In the genomic region with DNA sequence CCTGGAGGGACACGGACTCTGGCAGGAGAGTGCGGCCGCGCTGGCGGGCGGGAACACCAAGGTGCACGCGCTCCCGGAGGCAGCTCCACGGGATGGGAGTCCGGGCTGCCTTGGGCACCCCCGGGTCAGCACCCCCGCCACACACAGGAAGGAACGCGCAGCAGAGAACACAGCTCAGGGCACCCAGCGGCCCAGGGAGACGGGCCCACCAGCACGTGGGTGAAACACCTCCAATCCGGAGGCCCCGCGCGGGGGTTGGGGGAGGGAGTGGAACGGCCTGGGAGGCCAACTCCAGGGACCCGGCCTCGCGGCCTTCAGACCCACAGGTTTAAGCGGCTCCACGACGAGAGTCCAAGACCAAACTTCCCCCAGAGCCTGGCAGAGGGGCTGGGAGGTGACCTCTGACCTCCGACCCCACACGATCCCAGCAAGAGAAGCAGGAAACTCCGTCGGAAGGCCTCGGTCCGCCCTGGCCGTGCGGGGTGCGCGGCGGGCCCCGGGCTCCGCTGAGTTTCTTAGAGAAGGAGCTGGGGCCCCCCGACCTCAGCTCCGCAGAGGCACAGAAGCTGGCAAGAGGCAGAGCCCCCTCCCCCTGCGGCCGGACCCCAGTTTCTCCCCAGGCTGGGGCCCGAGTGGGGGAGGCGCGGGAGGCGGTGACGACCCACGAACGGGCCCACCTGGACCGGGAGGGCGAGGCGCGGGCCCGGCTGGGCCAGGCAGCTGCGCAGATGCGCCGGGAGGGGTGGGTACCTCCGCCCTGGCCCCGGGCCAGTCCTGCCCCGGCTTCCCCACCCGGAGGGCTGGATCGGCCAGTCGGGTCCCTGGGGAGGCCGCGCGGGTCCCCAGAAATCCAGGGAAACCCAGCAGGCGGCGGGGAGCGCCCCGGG, we compare ENCODE assay signal across 8 cellular contexts. TPM values are rescaled to one million over a fixed set of nuclear protein-coding genes. Genes with fewer than 3 reads are reported as not detected.
A peak's percentile ranks its signal among the peaks of the same experiment; 100 is the strongest.
DNase-seq lines count a peak whose midpoint lies in the region; ATAC-seq and TF ChIP-seq lines count a peak whose summit lies in the region.

No MANE protein-coding gene starts in this region.

- no peaks in the 10 kb centered on the region for H3K27me3 Mint-ChIP-seq in activated T-cell treated with anti-CD3 and anti-CD28 coated beads, Interleukin-2, amount 50 U/mL, for 72 hours (ENCODE audit: low read depth)

- peaks cover 12% of the 10 kb centered on the region for H3K4me1 Mint-ChIP-seq in activated T-cell treated with anti-CD3 and anti-CD28 coated beads, Interleukin-2, amount 50 U/mL, for 72 hours (ENCODE audit: low read depth)

- WGBS in testis, 2 donors, result 8 to 31% methylated on average over 11 to 69 of the region's 74 CpGs

- TF ChIP-seq POLR2A in NB4 (IDR thresholded peaks at IDR 0.05; ENCODE audit: extremely low read depth, insufficient read length) (peak; percentile 17), testis (IDR thresholded peaks at IDR 0.05) (no peak)

- no peaks in the 10 kb centered on the region for H3K36me3 Mint-ChIP-seq in activated T-cell treated with anti-CD3 and anti-CD28 coated beads, Interleukin-2, amount 50 U/mL, for 72 hours (ENCODE audit: insufficient read depth in 2 of 2)

- H3K36me3 ChIP-seq in testis (ENCODE audit: low read depth, missing control alignments), result no peaks in the 10 kb centered on the region

- H3K9me3 ChIP-seq in testis, result no peaks in the 10 kb centered on the region

- DNase-seq in C1 segment of cervical spinal cord (lab: John Stamatoyannopoulos, UW) (peak in 8 of 14 donors; percentile 22 to 67 (median 40)), NB4 (ENCODE audit: low read depth) (peak; percentile 78), myocyte (ENCODE audit: low read depth) (peak; percentile 49), testis (peak; percentile 77), NCI-H1092 (lab: John Stamatoyannopoulos, UW) (no peak), NCI-H446 treated with DMSO at 0.1 percent for 48 hours (lab: John Stamatoyannopoulos, UW) (no peak)
- DNase-seq in activated T-cell treated with anti-CD3 and anti-CD28 coated beads, Interleukin-2, amount 50 U/mL, for 72 hours, result peak; percentile 73

- peaks cover 54% of the 10 kb centered on the region for H3K4me1 ChIP-seq in testis

- H3K27ac Mint-ChIP-seq in activated T-cell treated with anti-CD3 and anti-CD28 coated beads, Interleukin-2, amount 50 U/mL, for 72 hours, result no peak overlapping the region

- H3K9me3 Mint-ChIP-seq in activated T-cell treated with anti-CD3 and anti-CD28 coated beads, Interleukin-2, amount 50 U/mL, for 72 hours, result no peaks in the 10 kb centered on the region

- H3K4me3 ChIP-seq in NB4 (ENCODE audit: low read depth, low read length), result peak overlapping the region; percentile 66
- peak overlapping the region; percentile 74 to 83 for H3K4me3 ChIP-seq in testis

- peak overlapping the region; percentile 86 for H3K4me3 Mint-ChIP-seq in activated T-cell treated with anti-CD3 and anti-CD28 coated beads, Interleukin-2, amount 50 U/mL, for 72 hours

- ATAC-seq in activated T-cell treated with anti-CD3 and anti-CD28 coated beads, Interleukin-2, amount 50 U/mL, for 72 hours (replicated peaks in 1 of 2), result peak; percentile 61 to 68
- ATAC-seq in esophagus mucosa, result peak; percentile 51

- intact Hi-C loops in testis (cut with DNase I; ENCODE audit: low total_unique reads), result no loop called here

- peak overlapping the region; percentile 87 to 88 for H3K27ac ChIP-seq in testis

- TF ChIP-seq CTCF in NB4 (IDR thresholded peaks at IDR 0.05; ENCODE audit: low read depth, low read length), result no peak
- TF ChIP-seq CTCF in testis (IDR thresholded peaks at IDR 0.05), result no peak

- H3K27me3 ChIP-seq in testis, result no peaks in the 10 kb centered on the region

RNA-seq across cellular contexts. Expression of gene NACC2, which starts 0.9 kb away (rescaled TPM):
- total RNA-seq in activated T-cell treated with anti-CD3 and anti-CD28 coated beads, Interleukin-2, amount 50 U/mL, for 72 hours, result 10 to 100 TPM in 1 of 2 donors, 1 to 10 TPM in 1; 8.4 to 13.7 TPM
- total RNA-seq in esophagus mucosa (7.0 TPM), myocyte (22.8 and 31.6 TPM in 2 replicates), testis (10 to 100 TPM; 49.5 to 49.7 TPM)
- polyA plus RNA-seq in myocyte (2012), result 16.2 TPM
- polyA plus RNA-seq in testis (ENCODE audit: insufficient read depth, low read depth, low replicate concordance), result 29.3 TPM

RNA-seq across cellular contexts. Expression of gene TMEM250, which starts 24.4 kb away (rescaled TPM):
- total RNA-seq in activated T-cell treated with anti-CD3 and anti-CD28 coated beads, Interleukin-2, amount 50 U/mL, for 72 hours, result 10 to 100 TPM; 23.1 to 23.5 TPM
- total RNA-seq in esophagus mucosa, result 32.6 TPM
- 38.9 and 41.5 TPM in 2 replicates for total RNA-seq in myocyte
- polyA plus RNA-seq in myocyte (2012), result 38.7 TPM
- total RNA-seq in testis, result 10 to 100 TPM; 57.8 to 73.0 TPM
- polyA plus RNA-seq in testis (ENCODE audit: insufficient read depth, low read depth, low replicate concordance), result 29.4 TPM

Comparison
In these comparisons a context has a peak if more than half of its experiments do, and no peak if none do; other contexts are left out.
1. DNase-seq: peak in C1 segment of cervical spinal cord (8 of 14), NB4 (single experiment), activated T-cell treated with anti-CD3 and anti-CD28 coated beads, Interleukin-2, amount 50 U/mL, for 72 hours (2 of 2), myocyte (single experiment) and testis (single experiment); none in NCI-H1092 (single experiment) and NCI-H446 treated with DMSO at 0.1 percent for 48 hours (single experiment).